8 cellular contexts compared by ENCODE assay signal in genomic region chr11:65661599-65662246, GRCh38. TPM values are rescaled to one million over a fixed set of nuclear protein-coding genes. Genes with fewer than 3 reads are reported as not detected.
DNase-seq lines count a peak whose midpoint lies in the region; ATAC-seq and TF ChIP-seq lines count a peak whose summit lies in the region.

No MANE protein-coding gene starts in this region.

- no peak for TF ChIP-seq POLR2A in suprapubic skin (IDR thresholded peaks at IDR 0.05)

- H3K4me1 Mint-ChIP-seq in activated naive CD8-positive, alpha-beta T cell treated with anti-CD3 and anti-CD28 coated beads, Interleukin-2, amount 50 U/mL, for 24 hours, result peaks cover 40% of the 10 kb centered on the region

- 26% methylated on average over 9 of the region's 25 CpGs for WGBS in suprapubic skin

- H3K4me1 ChIP-seq in suprapubic skin, result peaks cover 42% of the 10 kb centered on the region

- peak overlapping the region; percentile 67 for H3K27ac Mint-ChIP-seq in activated naive CD8-positive, alpha-beta T cell treated with anti-CD3 and anti-CD28 coated beads, Interleukin-2, amount 50 U/mL, for 24 hours

- DNase-seq in NCI-H2227 (lab: John Stamatoyannopoulos, UW; ENCODE audit: unreplicated experiment) (peak; percentile 33), NCI-H2227 treated with DMSO at 0.1 percent for 48 hours (lab: John Stamatoyannopoulos, UW) (no peak), kidney epithelial cell (ENCODE audit: low read depth) (no peak), suprapubic skin (ENCODE audit: low spot score in 2 of 2) (no peak), occipital lobe (lab: John Stamatoyannopoulos, UW) (no peak), NCI-H1417 treated with DMSO at 0.1 percent for 48 hours (lab: John Stamatoyannopoulos, UW) (no peak)
- no peak for DNase-seq in activated naive CD8-positive, alpha-beta T cell treated with anti-CD3 and anti-CD28 coated beads, Interleukin-2, amount 50 U/mL, for 24 hours

- no peaks in the 10 kb centered on the region for H3K9me3 Mint-ChIP-seq in activated naive CD8-positive, alpha-beta T cell treated with anti-CD3 and anti-CD28 coated beads, Interleukin-2, amount 50 U/mL, for 24 hours

- TF ChIP-seq EP300 in suprapubic skin (IDR thresholded peaks at IDR 0.05), result no peak

- no peaks in the 10 kb centered on the region for H3K27me3 Mint-ChIP-seq in activated naive CD8-positive, alpha-beta T cell treated with anti-CD3 and anti-CD28 coated beads, Interleukin-2, amount 50 U/mL, for 24 hours

- peaks cover 39% of the 10 kb centered on the region for H3K36me3 Mint-ChIP-seq in activated naive CD8-positive, alpha-beta T cell treated with anti-CD3 and anti-CD28 coated beads, Interleukin-2, amount 50 U/mL, for 24 hours (ENCODE audit: low read depth)

- no peak for TF ChIP-seq CTCF in kidney epithelial cell (IDR thresholded peaks at IDR 0.05; ENCODE audit: insufficient read depth, low read length, poor library complexity, severe bottlenecking)
- no peak for TF ChIP-seq CTCF in suprapubic skin (IDR thresholded peaks at IDR 0.05)

- H3K9me3 ChIP-seq in suprapubic skin, result no peaks in the 10 kb centered on the region

- peak overlapping the region; percentile 86 for H3K4me3 Mint-ChIP-seq in activated naive CD8-positive, alpha-beta T cell treated with anti-CD3 and anti-CD28 coated beads, Interleukin-2, amount 50 U/mL, for 24 hours

- no peak for ATAC-seq in activated naive CD8-positive, alpha-beta T cell treated with anti-CD3 and anti-CD28 coated beads, Interleukin-2, amount 50 U/mL, for 24 hours
- ATAC-seq in HG03039 (IDR thresholded peaks at IDR 0.05; ENCODE audit: unreplicated experiment), result no peak

- H3K36me3 ChIP-seq in kidney epithelial cell (ENCODE audit: control insufficient read depth, insufficient read depth, low read length) (peaks cover 5% of the 10 kb centered on the region), suprapubic skin (peaks cover 50% of the 10 kb centered on the region)

- peak overlapping the region; percentile 92 for H3K4me3 ChIP-seq in kidney epithelial cell (ENCODE audit: low read depth, low read length)
- H3K4me3 ChIP-seq in suprapubic skin, result peak overlapping the region; percentile 94

- peak overlapping the region; percentile 94 for H3K27ac ChIP-seq in suprapubic skin

- no peaks in the 10 kb centered on the region for H3K27me3 ChIP-seq in kidney epithelial cell (ENCODE audit: control insufficient read depth, insufficient read depth, low read length)
- no peaks in the 10 kb centered on the region for H3K27me3 ChIP-seq in suprapubic skin

RNA-seq across cellular contexts. Expression of gene RELA, which starts 1.0 kb away (rescaled TPM):
- 64.3 and 103 TPM in 2 replicates for total RNA-seq in kidney epithelial cell
- 100 to 1,000 TPM in 2 of 4 donors, 10 to 100 TPM in 2; 71.7 to 111 (median 93.5) TPM for total RNA-seq in suprapubic skin
- total RNA-seq in occipital lobe, result 12.6 TPM

RNA-seq across cellular contexts. Expression of gene SIPA1, which starts 23.8 kb away (rescaled TPM):
- total RNA-seq in kidney epithelial cell (19.6 and 25.8 TPM in 2 replicates), suprapubic skin (10 to 100 TPM; 14.9 to 21.6 (median 19.0) TPM), occipital lobe (3.7 TPM)

RNA-seq across cellular contexts. Expression of gene PCNX3, which starts 46.1 kb away (rescaled TPM):
- total RNA-seq in kidney epithelial cell (61.9 and 71.2 TPM in 2 replicates), suprapubic skin (10 to 100 TPM; 38.5 to 59.3 (median 43.6) TPM), occipital lobe (7.0 TPM)

RNA-seq across cellular contexts. Expression of gene MAP3K11, which starts 47.7 kb away (rescaled TPM):
- 58.3 and 60.8 TPM in 2 replicates for total RNA-seq in kidney epithelial cell
- 10 to 100 TPM; 29.2 to 45.5 (median 37.0) TPM for total RNA-seq in suprapubic skin
- total RNA-seq in occipital lobe, result 9.0 TPM

RNA-seq across cellular contexts. Expression of gene KAT5, which starts 50.3 kb away (rescaled TPM):
- total RNA-seq in kidney epithelial cell (65.5 and 73.3 TPM in 2 replicates), suprapubic skin (100 to 1,000 TPM in 1 of 4 donors, 10 to 100 TPM in 3; 69.8 to 103 (median 77.5) TPM), occipital lobe (43.8 TPM)
